ENCODE assay signal across 9 cellular contexts in the genomic region with DNA sequence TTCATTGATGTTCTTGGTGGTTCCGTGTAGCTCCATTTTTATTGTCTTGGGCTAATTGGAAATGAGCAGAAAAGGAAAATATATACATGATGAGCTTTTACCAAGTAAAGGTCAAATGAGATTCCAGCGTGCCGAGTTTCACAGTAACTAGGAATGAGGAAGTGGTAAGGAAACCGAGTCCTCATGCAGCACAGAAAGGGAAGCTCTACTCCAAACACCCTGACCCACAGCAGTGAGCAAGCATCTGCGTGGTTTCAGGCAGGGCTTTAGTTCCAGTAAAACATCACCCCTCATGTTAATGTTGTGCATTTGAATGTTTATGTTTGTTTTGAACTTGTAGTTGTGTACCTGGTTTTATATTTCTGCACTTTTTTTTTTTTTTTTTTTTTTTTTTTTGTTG.
DNase-seq lines count a peak whose midpoint lies in the region; ATAC-seq and TF ChIP-seq lines count a peak whose summit lies in the region.
"Had no signal": no experiment of that assay in that cellular context is flagged by ENCODE, and none has a peak within 500 bp of the region (broad histone marks: within the 10 kb centered on the region; RNA-seq: fewer than 3 reads in every experiment).

No MANE protein-coding gene starts in this region.

- H3K36me3 ChIP-seq in sigmoid colon: no peaks in the 10 kb centered on the region

- peak; percentile 49 for ATAC-seq in HG03139 (IDR thresholded peaks at IDR 0.05; ENCODE audit: unreplicated experiment)
- ATAC-seq in activated B cell treated with CpG ODN at 0.5 μM for 24 hours (ENCODE audit: low read depth): peak; percentile 51

- TF ChIP-seq CTCF in activated B cell treated with CpG ODN at 0.5 μM for 24 hours (IDR thresholded peaks at IDR 0.05): no peak
- TF ChIP-seq CTCF in sigmoid colon (IDR thresholded peaks at IDR 0.05): no peak

- no peak for TF ChIP-seq EP300 in sigmoid colon (IDR thresholded peaks at IDR 0.05)

- peak overlapping the region in 1 of 4 donors; percentile 62 for H3K27ac ChIP-seq in sigmoid colon

- H3K9me3 Mint-ChIP-seq in activated B cell treated with CpG ODN at 0.5 μM for 24 hours: no peaks in the 10 kb centered on the region

- no peaks in the 10 kb centered on the region for H3K27me3 ChIP-seq in sigmoid colon

- no peak overlapping the region for H3K4me3 Mint-ChIP-seq in activated B cell treated with CpG ODN at 0.5 μM for 24 hours

- DNase-seq in NCI-H2107 treated with DMSO at 0.1 percent for 48 hours (lab: John Stamatoyannopoulos, UW; ENCODE audit: unreplicated experiment) (peak; percentile 68), NCI-H2107 (lab: John Stamatoyannopoulos, UW) (no peak), activated B cell treated with CpG ODN at 0.5 μM for 24 hours (no peak), mucosa of gallbladder (ENCODE audit: low spot score) (peak; percentile 43), NK-92 (lab: John Stamatoyannopoulos, UW; ENCODE audit: unreplicated experiment) (no peak), sigmoid colon (no peak), COLO668 (lab: John Stamatoyannopoulos, UW; ENCODE audit: unreplicated experiment) (no peak)
- DNase-seq: left cardiac atrium had no signal

- peak overlapping the region; percentile 50 for H3K27ac Mint-ChIP-seq in activated B cell treated with CpG ODN at 0.5 μM for 24 hours

- no peaks in the 10 kb centered on the region for H3K9me3 ChIP-seq in sigmoid colon

- H3K4me3 ChIP-seq in sigmoid colon: no peak overlapping the region

- 50 to 55% methylated on average over 5 of the region's 5 CpGs for WGBS in sigmoid colon, 2 donors

- H3K27me3 Mint-ChIP-seq in activated B cell treated with CpG ODN at 0.5 μM for 24 hours: no peaks in the 10 kb centered on the region

- H3K4me1 ChIP-seq in sigmoid colon: peaks cover 0 to 28% (median 19%) of the 10 kb centered on the region in 4 donors

- POLR2A ChIA-PET in activated B cell treated with CpG ODN at 0.5 μM for 24 hours (lab: Charles Lee): interaction anchor here (0.6 to 1.8 kb wide), 5 partner anchors 10 to 272 kb away, joined by 4 to 8 read pairs (median 6); no protein-coding TSS in a partner anchor

- no peak for TF ChIP-seq POLR2A in sigmoid colon (IDR thresholded peaks at IDR 0.05)

- CTCF ChIA-PET in activated B cell treated with CpG ODN at 0.5 μM for 24 hours (lab: Charles Lee): interaction anchor here (0.6 kb wide), 1 partner anchor 54 kb away, joined by 3 read pairs; no protein-coding TSS in a partner anchor

- no peaks in the 10 kb centered on the region for H3K36me3 Mint-ChIP-seq in activated B cell treated with CpG ODN at 0.5 μM for 24 hours (ENCODE audit: low read depth)

- peaks cover 66% of the 10 kb centered on the region for H3K4me1 Mint-ChIP-seq in activated B cell treated with CpG ODN at 0.5 μM for 24 hours

- intact Hi-C loops in activated B cell treated with CpG ODN at 0.5 μM for 24 hours (cut with micrococcal nuclease): loop anchor here (2.0 to 5.0 kb wide), 3 partner anchors 57 to 302 kb away; partner anchors contain the start of gene CHST11
- intact Hi-C loops in sigmoid colon (cut with DNase I): no loop called here

Comparison
In these comparisons a context has a peak if more than half of its experiments do, and no peak if none do; other contexts are left out.
1. DNase-seq: peak in NCI-H2107 treated with DMSO at 0.1 percent for 48 hours (single experiment) and mucosa of gallbladder (single experiment); none in NCI-H2107 (single experiment), activated B cell treated with CpG ODN at 0.5 μM for 24 hours (single experiment), NK-92 (single experiment), sigmoid colon (single experiment) and COLO668 (single experiment).